In genomic region chr1:36864182-36865079, GRCh38 we compare ENCODE assay signal across 1 cellular context.
TF ChIP-seq lines count a peak whose summit lies in the region.

No MANE protein-coding gene starts in this region.

TF ChIP-seq in K562, 482 proteins besides CTCF, POLR2A, EP300 and RAD21 (continued from another document):
- TF ChIP-seq, protein P1, sequence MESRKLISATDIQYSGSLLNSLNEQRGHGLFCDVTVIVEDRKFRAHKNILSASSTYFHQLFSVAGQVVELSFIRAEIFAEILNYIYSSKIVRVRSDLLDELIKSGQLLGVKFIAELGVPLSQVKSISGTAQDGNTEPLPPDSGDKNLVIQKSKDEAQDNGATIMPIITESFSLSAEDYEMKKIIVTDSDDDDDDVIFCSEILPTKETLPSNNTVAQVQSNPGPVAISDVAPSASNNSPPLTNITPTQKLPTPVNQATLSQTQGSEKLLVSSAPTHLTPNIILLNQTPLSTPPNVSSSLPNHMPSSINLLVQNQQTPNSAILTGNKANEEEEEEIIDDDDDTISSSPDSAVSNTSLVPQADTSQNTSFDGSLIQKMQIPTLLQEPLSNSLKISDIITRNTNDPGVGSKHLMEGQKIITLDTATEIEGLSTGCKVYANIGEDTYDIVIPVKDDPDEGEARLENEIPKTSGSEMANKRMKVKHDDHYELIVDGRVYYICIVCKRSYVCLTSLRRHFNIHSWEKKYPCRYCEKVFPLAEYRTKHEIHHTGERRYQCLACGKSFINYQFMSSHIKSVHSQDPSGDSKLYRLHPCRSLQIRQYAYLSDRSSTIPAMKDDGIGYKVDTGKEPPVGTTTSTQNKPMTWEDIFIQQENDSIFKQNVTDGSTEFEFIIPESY (CRISPR knock-in tag; IDR thresholded peaks at IDR 0.05) = no peak
- TF ChIP-seq ZZZ3 (IDR thresholded peaks at IDR 0.05) (no peak), CEBPB (tag; IDR thresholded peaks at IDR 0.05) (0 out of 2 replicates have a peak, but pooled peaks have one; percentile 17), SMC3 (conservative IDR thresholded peaks at IDR 0.05; ENCODE audit: insufficient read depth, low read depth, low read length) (0 out of 2 replicates have a peak, but pooled peaks have one; percentile 32), RFX1 (IDR thresholded peaks at IDR 0.05) (no peak), RCOR1 (IDR thresholded peaks at IDR 0.05; ENCODE audit: borderline replicate concordance in 1 of 2, low read depth in 2 of 2, low read length in 2 of 2) (no peak), YY1 (IDR thresholded peaks at IDR 0.05; ENCODE audit: borderline replicate concordance in 1 of 3, control insufficient read depth in 1 of 3, extremely low read depth in 1 of 3, insufficient read depth in 3 of 3, insufficient read length in 1 of 3, insufficient replicate concordance in 2 of 3, low read depth in 1 of 3, low read length in 2 of 3) (peak in 1 of 3 experiments; percentile 14)
- TF ChIP-seq, protein P2, sequence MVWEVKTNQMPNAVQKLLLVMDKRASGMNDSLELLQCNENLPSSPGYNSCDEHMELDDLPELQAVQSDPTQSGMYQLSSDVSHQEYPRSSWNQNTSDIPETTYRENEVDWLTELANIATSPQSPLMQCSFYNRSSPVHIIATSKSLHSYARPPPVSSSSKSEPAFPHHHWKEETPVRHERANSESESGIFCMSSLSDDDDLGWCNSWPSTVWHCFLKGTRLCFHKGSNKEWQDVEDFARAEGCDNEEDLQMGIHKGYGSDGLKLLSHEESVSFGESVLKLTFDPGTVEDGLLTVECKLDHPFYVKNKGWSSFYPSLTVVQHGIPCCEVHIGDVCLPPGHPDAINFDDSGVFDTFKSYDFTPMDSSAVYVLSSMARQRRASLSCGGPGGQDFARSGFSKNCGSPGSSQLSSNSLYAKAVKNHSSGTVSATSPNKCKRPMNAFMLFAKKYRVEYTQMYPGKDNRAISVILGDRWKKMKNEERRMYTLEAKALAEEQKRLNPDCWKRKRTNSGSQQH (CRISPR knock-in tag; IDR thresholded peaks at IDR 0.05) = no peak
